In the genomic region with DNA sequence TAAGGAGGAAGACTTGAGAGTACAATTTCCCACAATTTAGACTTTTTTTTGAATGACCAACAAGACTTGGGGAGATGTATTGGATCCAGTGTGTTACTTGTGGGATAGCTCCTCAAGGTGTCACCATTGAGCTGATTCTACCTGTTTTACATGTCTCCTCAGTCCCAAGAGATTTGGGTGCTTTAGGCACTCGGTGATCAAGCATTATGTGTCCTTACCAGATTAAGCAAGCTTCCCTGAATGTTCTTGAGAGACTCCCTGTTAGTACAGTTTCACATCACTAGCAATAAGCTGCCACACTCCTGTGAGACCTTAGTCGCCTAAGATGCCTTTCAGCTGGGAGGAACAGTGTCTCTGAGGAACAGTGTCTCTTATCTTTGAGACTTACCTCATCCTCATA, we compare ENCODE assay signal across 8 cellular contexts.
DNase-seq lines count a peak whose midpoint lies in the region; ATAC-seq and TF ChIP-seq lines count a peak whose summit lies in the region.

No MANE protein-coding gene starts in this region.

- no peaks in the 10 kb centered on the region for H3K79me2 ChIP-seq in OCI-LY7 (ENCODE audit: insufficient read depth, low read depth, low read length)

- H3K4me1 ChIP-seq in breast epithelium (no peaks in the 10 kb centered on the region), OCI-LY7 (ENCODE audit: insufficient read depth, low read length, poor library complexity, severe bottlenecking) (no peaks in the 10 kb centered on the region)

- CTCF ChIA-PET in MCF 10A (lab: Yijun Ruan, JAX), result interaction anchor here (0.6 to 1.5 kb wide), 31 partner anchors 9 to 1608 kb away, joined by 3 to 12 read pairs (median 3); no protein-coding TSS in a partner anchor
- CTCF ChIA-PET in OCI-LY7 (lab: Charles Lee; ENCODE audit: unreplicated experiment), result no interaction called here

- no peaks in the 10 kb centered on the region for H3K36me3 ChIP-seq in breast epithelium
- H3K36me3 ChIP-seq in OCI-LY7 (ENCODE audit: insufficient read depth, low read length), result no peaks in the 10 kb centered on the region

- TF ChIP-seq CTCF in MCF 10A (IDR thresholded peaks at IDR 0.05; ENCODE audit: unreplicated experiment) (peak; percentile 57), breast epithelium (IDR thresholded peaks at IDR 0.05) (peak in 1 of 3 donors; percentile 16), OCI-LY7 (conservative IDR thresholded peaks at IDR 0.05; ENCODE audit: low read length) (peak; percentile 46; the same call in 1 of the 2 replicates), fibroblast of villous mesenchyme (IDR thresholded peaks at IDR 0.05; ENCODE audit: insufficient read depth, low read depth, low read length) (peak; percentile 56)

- DNase-seq in MCF 10A (ENCODE audit: unreplicated experiment) (peak; percentile 87), breast epithelium (ENCODE audit: low spot score in 2 of 2) (no peak), OCI-LY7 (ENCODE audit: low spot score) (peak; percentile 16), fibroblast of villous mesenchyme (ENCODE audit: low read depth) (peak; percentile 58), GOT3 (lab: John Stamatoyannopoulos, UW) (no peak), medulla oblongata (ENCODE audit: extremely low spot score) (no peak)
- no peak for DNase-seq in activated CD8-positive, alpha-beta memory T cell treated with anti-CD3 and anti-CD28 coated beads for 24 hours

- H3K9me3 Mint-ChIP-seq in MCF 10A (ENCODE audit: unreplicated experiment), result no peaks in the 10 kb centered on the region

- no TSS peak for BruUV-seq in MCF 10A (replicated peaks; lab: Mats Ljungman, UMichigan)
- BruUV-seq in OCI-LY7 (replicated peaks; lab: Mats Ljungman, UMichigan), result no TSS peak

- H3K27ac ChIP-seq in breast epithelium (no peak overlapping the region), OCI-LY7 (ENCODE audit: low read depth, low read length, poor library complexity, severe bottlenecking) (no peak overlapping the region)

- intact Hi-C loops in MCF 10A (cut with micrococcal nuclease) (loop anchor here (1.0 to 5.0 kb wide), 3 partner anchors 126 to 665 kb away; no protein-coding TSS in a partner anchor), breast epithelium (cut with DNase I; ENCODE audit: low total_unique reads) (no loop called here), OCI-LY7 (cut with micrococcal nuclease; ENCODE audit: unreplicated experiment) (no loop called here)

- no peak overlapping the region for H2AFZ ChIP-seq in OCI-LY7 (ENCODE audit: low read length)

- H3K4me3 ChIP-seq in breast epithelium (no peak overlapping the region), OCI-LY7 (ENCODE audit: low read depth, low read length, poor library complexity, severe bottlenecking) (no peak overlapping the region), fibroblast of villous mesenchyme (ENCODE audit: low read depth, low read length) (no peak overlapping the region)

- ATAC-seq in HG03378 (IDR thresholded peaks at IDR 0.05; ENCODE audit: unreplicated experiment), result peak; percentile 86

- POLR2A ChIA-PET in MCF 10A (lab: Yijun Ruan, JAX), result interaction anchor here (0.6 to 1.2 kb wide), 3 partner anchors 32 to 1959 kb away, joined by 3 read pairs; no protein-coding TSS in a partner anchor
- POLR2A ChIA-PET in OCI-LY7 (lab: Charles Lee), result no interaction called here

- no peaks in the 10 kb centered on the region for H4K20me1 ChIP-seq in OCI-LY7 (ENCODE audit: insufficient read depth, low read length)

- TF ChIP-seq POLR2A in breast epithelium (IDR thresholded peaks at IDR 0.05), result no peak

- H3K27me3 Mint-ChIP-seq in MCF 10A (ENCODE audit: insufficient read depth, unreplicated experiment), result no peaks in the 10 kb centered on the region

- no peaks in the 10 kb centered on the region for H3K36me3 Mint-ChIP-seq in MCF 10A (ENCODE audit: insufficient read depth, unreplicated experiment)

- H3K9me3 ChIP-seq in breast epithelium, result no peaks in the 10 kb centered on the region
- H3K9me3 ChIP-seq in OCI-LY7 (ENCODE audit: low read length), result no peaks in the 10 kb centered on the region

- H3K4me1 Mint-ChIP-seq in MCF 10A (ENCODE audit: insufficient read depth, unreplicated experiment), result peaks cover 21% of the 10 kb centered on the region

- H3K27ac Mint-ChIP-seq in MCF 10A (ENCODE audit: low read depth, unreplicated experiment), result no peak overlapping the region

- H3K27me3 ChIP-seq in breast epithelium, result no peaks in the 10 kb centered on the region

- H3K4me3 Mint-ChIP-seq in MCF 10A (ENCODE audit: unreplicated experiment), result no peak overlapping the region

- H3K9me2 ChIP-seq in OCI-LY7 (ENCODE audit: insufficient read depth, low read length), result no peaks in the 10 kb centered on the region

- no peak overlapping the region for H3K4me2 ChIP-seq in OCI-LY7 (ENCODE audit: low read length)

Comparison
In these comparisons a context has a peak if more than half of its experiments do, and no peak if none do; other contexts are left out.
1. DNase-seq: peak in MCF 10A (single experiment), OCI-LY7 (single experiment) and fibroblast of villous mesenchyme (single experiment); none in breast epithelium (0 of 2), activated CD8-positive, alpha-beta memory T cell treated with anti-CD3 and anti-CD28 coated beads for 24 hours (single experiment), GOT3 (single experiment) and medulla oblongata (single experiment).